ENCODE assay signal across 9 cellular contexts in the genomic region with DNA sequence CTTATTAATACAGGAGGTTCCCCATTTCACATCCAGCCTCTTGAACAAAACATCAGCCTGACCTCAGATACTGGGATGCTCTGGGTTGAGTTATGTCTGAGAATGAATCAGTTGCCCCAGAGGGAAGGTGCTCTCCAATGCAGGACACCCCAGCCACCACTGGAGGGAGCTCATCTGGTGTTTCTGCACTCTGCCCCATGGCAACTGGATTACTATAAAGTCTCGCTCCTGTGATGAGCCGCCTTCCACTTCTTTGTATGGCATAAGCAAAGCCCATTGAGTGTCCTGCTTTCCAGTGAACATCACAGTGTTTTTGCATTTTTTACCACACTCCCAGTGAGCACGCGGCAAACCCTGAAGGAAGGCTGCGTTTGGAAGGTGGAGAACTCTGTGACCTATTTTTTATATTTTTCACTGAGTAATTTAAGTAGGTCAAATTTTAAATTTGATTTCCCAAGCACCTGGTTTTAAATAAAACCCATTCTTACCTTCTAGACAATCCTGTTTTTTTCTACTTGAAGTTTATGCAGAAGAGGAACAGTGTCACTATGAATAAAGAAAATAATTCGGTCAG.
A peak's percentile ranks its signal among the peaks of the same experiment; 100 is the strongest.
DNase-seq lines count a peak whose midpoint lies in the region; ATAC-seq, FAIRE-seq and TF ChIP-seq lines count a peak whose summit lies in the region.
"Had no signal": no experiment of that assay in that cellular context is flagged by ENCODE, and none has a peak within 500 bp of the region (broad histone marks: within the 10 kb centered on the region; RNA-seq: fewer than 3 reads in every experiment).

No MANE protein-coding gene starts in this region.

- no peaks in the 10 kb centered on the region for H3K36me3 ChIP-seq in upper lobe of right lung

- intact Hi-C loops in upper lobe of right lung (cut with DNase I), result no loop called here

- H3K4me1 ChIP-seq in upper lobe of right lung, result peaks cover 4% of the 10 kb centered on the region

- no peak overlapping the region for H3K27ac ChIP-seq in upper lobe of right lung

- H3K4me3 ChIP-seq in upper lobe of right lung, result no peak overlapping the region

- DNase-seq in NCI-H2196 (lab: John Stamatoyannopoulos, UW; ENCODE audit: unreplicated experiment) (peak; percentile 17), NCI-H2196 treated with DMSO at 0.1 percent for 48 hours (lab: John Stamatoyannopoulos, UW; ENCODE audit: unreplicated experiment) (no peak), HT-29 (ENCODE audit: low spot score) (peak; percentile 80), RCC 7860 (ENCODE audit: low spot score) (peak; percentile 57), amniotic epithelial cell (ENCODE audit: low read depth) (peak; percentile 53), kidney glomerular epithelial cell (lab: John Stamatoyannopoulos, UW) (peak; percentile 29), upper lobe of right lung (peak; percentile 73)

- peak; percentile 51 for FAIRE-seq in RCC 7860 (lab: Jason Lieb, UNC)

- peak; percentile 64 for TF ChIP-seq CTCF in upper lobe of right lung (IDR thresholded peaks at IDR 0.05)

- H3K9me3 ChIP-seq in upper lobe of right lung, result no peaks in the 10 kb centered on the region

- ATAC-seq in GM21619 (IDR thresholded peaks at IDR 0.05; ENCODE audit: unreplicated experiment), result peak; percentile 94
- ATAC-seq in upper lobe of right lung, result peak; percentile 92
- ATAC-seq: CD8-positive, alpha-beta T cell had no signal

- H3K27me3 ChIP-seq in upper lobe of right lung, result no peaks in the 10 kb centered on the region
